Comparison of ENCODE assay signal across 23 cellular contexts in genomic region chr7:134557391-134557790, GRCh38. TPM values are rescaled to one million over a fixed set of nuclear protein-coding genes. Genes with fewer than 3 reads are reported as not detected.
DNase-seq lines count a peak whose midpoint lies in the region; ATAC-seq and TF ChIP-seq lines count a peak whose summit lies in the region.
"Had no signal": no experiment of that assay in that cellular context is flagged by ENCODE, and none has a peak within 500 bp of the region (broad histone marks: within the 10 kb centered on the region; RNA-seq: fewer than 3 reads in every experiment).

No MANE protein-coding gene starts in this region.

- no peak for TF ChIP-seq CTCF in chondrocyte (IDR thresholded peaks at IDR 0.05)
- no peak for TF ChIP-seq CTCF in fibroblast of villous mesenchyme (IDR thresholded peaks at IDR 0.05; ENCODE audit: insufficient read depth, low read depth, low read length)
- TF ChIP-seq CTCF in mesothelial cell of epicardium (IDR thresholded peaks at IDR 0.05; ENCODE audit: unreplicated experiment) = no peak

- intact Hi-C loops in aorta (cut with DNase I) = no loop called here

- peaks cover 3% of the 10 kb centered on the region for H3K4me1 Mint-ChIP-seq in chondrocyte (ENCODE audit: low read depth)
- peaks cover 19% of the 10 kb centered on the region for H3K4me1 Mint-ChIP-seq in mesothelial cell of epicardium

- no peaks in the 10 kb centered on the region for H3K4me1 ChIP-seq in aorta (ENCODE audit: control insufficient read depth in 1 of 2, insufficient read depth in 2 of 2, low read length in 2 of 2)
- H3K4me1 ChIP-seq: BE2C had no signal

- no peak overlapping the region for H3K27ac ChIP-seq in aorta (ENCODE audit: low read depth in 1 of 2, low read length in 2 of 2)
- H3K27ac ChIP-seq: BLaER1 had no signal

- WGBS in aorta, 2 donors = 53 to 63% methylated on average over 6 of the region's 6 CpGs

- H3K36me3 Mint-ChIP-seq in chondrocyte (ENCODE audit: low read depth) = no peaks in the 10 kb centered on the region
- H3K36me3 Mint-ChIP-seq in mesothelial cell of epicardium = no peaks in the 10 kb centered on the region
- H3K36me3 Mint-ChIP-seq: CD14-positive monocyte; CD4-positive, alpha-beta memory T cell; CD4-positive, CD25-positive, alpha-beta regulatory T cell had no signal

- H3K4me3 ChIP-seq in fibroblast of villous mesenchyme (ENCODE audit: low read depth, low read length) (no peak overlapping the region), aorta (ENCODE audit: low read length in 2 of 2) (no peak overlapping the region)
- H3K4me3 ChIP-seq: BLaER1 had no signal

- DNase-seq in chondrocyte (ENCODE audit: low spot score) (no peak), fibroblast of villous mesenchyme (ENCODE audit: low read depth) (peak; percentile 81), mesothelial cell of epicardium (ENCODE audit: low spot score in 2 of 2, unreplicated experiment in 2 of 2) (no peak), DMS79 (lab: John Stamatoyannopoulos, UW) (no peak), aorta (no peak), NCI-H2081 (lab: John Stamatoyannopoulos, UW) (no peak), superior temporal gyrus (ENCODE audit: extremely low spot score) (no peak)
- DNase-seq: 8988T; ACHN; BE2C; C1 segment of cervical spinal cord; CD4-positive, alpha-beta memory T cell; CD4-positive, CD25-positive, alpha-beta regulatory T cell; CD8-positive, alpha-beta memory T cell; COR-L47; DMS 273 treated with DMSO at 0.1 percent for 48 hours; DMS153; DMS53; DMS79 treated with DMSO at 0.1 percent for 48 hours; GF-D8 had no signal

- ATAC-seq in aorta (ENCODE audit: low FRiP score) = no peak

- H3K9me3 Mint-ChIP-seq in chondrocyte (ENCODE audit: low read depth) (peaks cover 4% of the 10 kb centered on the region), mesothelial cell of epicardium (no peaks in the 10 kb centered on the region)

- H3K36me3 ChIP-seq in aorta (ENCODE audit: control insufficient read depth in 1 of 2, insufficient read depth in 2 of 2, low read length in 1 of 2) = no peaks in the 10 kb centered on the region
- H3K36me3 ChIP-seq: BE2C, BLaER1 had no signal

- H3K27me3 ChIP-seq in aorta (ENCODE audit: control insufficient read depth in 1 of 2, insufficient read depth in 2 of 2, low read length in 1 of 2) = no peaks in the 10 kb centered on the region
- H3K27me3 ChIP-seq: BLaER1 had no signal

- H3K9me3 ChIP-seq in aorta (ENCODE audit: control insufficient read depth, low read length) = no peaks in the 10 kb centered on the region
- H3K9me3 ChIP-seq: BE2C had no signal

- H3K27me3 Mint-ChIP-seq in chondrocyte (ENCODE audit: low read depth) (peaks cover 5% of the 10 kb centered on the region), mesothelial cell of epicardium (ENCODE audit: low read depth) (no peaks in the 10 kb centered on the region)
- H3K27me3 Mint-ChIP-seq: CD4-positive, CD25-positive, alpha-beta regulatory T cell had no signal

- H3K4me3 Mint-ChIP-seq in chondrocyte (ENCODE audit: unreplicated experiment) = no peak overlapping the region
- H3K4me3 Mint-ChIP-seq in mesothelial cell of epicardium = no peak overlapping the region
- H3K4me3 Mint-ChIP-seq: CD14-positive monocyte; CD4-positive, alpha-beta memory T cell; CD4-positive, CD25-positive, alpha-beta regulatory T cell; CD8-positive, alpha-beta memory T cell had no signal

- H3K27ac Mint-ChIP-seq in chondrocyte (ENCODE audit: unreplicated experiment) (peak overlapping the region; percentile 20), mesothelial cell of epicardium (peak overlapping the region; percentile 22)
- H3K27ac Mint-ChIP-seq: CD14-positive monocyte; CD4-positive, alpha-beta memory T cell; CD4-positive, CD25-positive, alpha-beta regulatory T cell; CD8-positive, alpha-beta memory T cell had no signal

RNA-seq across cellular contexts. Expression of gene AKR1B15, which starts 8.5 kb away (rescaled TPM):
- total RNA-seq in chondrocyte = not detected in 3 replicates
- total RNA-seq in fibroblast of villous mesenchyme = not detected in 2 replicates
- 1.7 to 1.9 TPM (median 1.8 TPM) in 3 replicates for total RNA-seq in mesothelial cell of epicardium
- total RNA-seq in aorta = under 1 TPM in 1 of 2 donors, not detected in 1; 0.33 TPM
- polyA plus RNA-seq in aorta = not detected
- total RNA-seq: A673; CD4-positive, alpha-beta memory T cell; CD4-positive, CD25-positive, alpha-beta regulatory T cell; CD8-positive, alpha-beta memory T cell had no signal
- polyA plus RNA-seq: CD14-positive monocyte; CD4-positive, alpha-beta memory T cell; CD4-positive, CD25-positive, alpha-beta regulatory T cell; CD8-positive, alpha-beta memory T cell had no signal

RNA-seq across cellular contexts. Expression of gene AKR1B10, which starts 30.0 kb away (rescaled TPM):
- total RNA-seq in chondrocyte (not detected in 3 replicates), fibroblast of villous mesenchyme (under 0.01 and 0.43 TPM in 2 replicates), mesothelial cell of epicardium (0.29 to 0.31 TPM in 2 of 3 replicates, not detected in the other), aorta (1 to 10 TPM in 1 of 2 donors, under 1 TPM in 1; 0.26 to 2.1 TPM)
- 100 to 1,000 TPM in 1 of 2 donors, 1 to 10 TPM in 1; 1.2 to 114 TPM for polyA plus RNA-seq in aorta
- total RNA-seq: CD4-positive, alpha-beta memory T cell; CD4-positive, CD25-positive, alpha-beta regulatory T cell; CD8-positive, alpha-beta memory T cell had no signal
- polyA plus RNA-seq: CD14-positive monocyte; CD4-positive, alpha-beta memory T cell; CD4-positive, CD25-positive, alpha-beta regulatory T cell; CD8-positive, alpha-beta memory T cell had no signal
